ENCODE assay signal across 20 cellular contexts in genomic region chr16:7487896-7488295, GRCh38.
DNase-seq lines count a peak whose midpoint lies in the region; ATAC-seq and TF ChIP-seq lines count a peak whose summit lies in the region.
"Had no signal": no experiment of that assay in that cellular context is flagged by ENCODE, and none has a peak within 500 bp of the region (broad histone marks: within the 10 kb centered on the region; RNA-seq: fewer than 3 reads in every experiment).

No MANE protein-coding gene starts in this region.

- 35 to 37% methylated on average over 9 of the region's 9 CpGs for WGBS in GM23248 (ENCODE audit: low coverage in 1 of 2, low lambda C conversion rate in 2 of 2, missing lambda C conversion rate in 2 of 2), 2 experiments

- no peaks in the 10 kb centered on the region for H3K9me2 ChIP-seq in neural cell (ENCODE audit: insufficient read depth, low read length)
- no peaks in the 10 kb centered on the region for H3K9me2 ChIP-seq in GM23248 (ENCODE audit: insufficient read depth)

- peaks cover 7% of the 10 kb centered on the region for H3F3A ChIP-seq in neural cell (ENCODE audit: insufficient read depth, low read length, poor library complexity, severe bottlenecking)
- H3F3A ChIP-seq in GM23248 (ENCODE audit: insufficient read depth), result no peaks in the 10 kb centered on the region

- H3K27me3 ChIP-seq in neural cell (ENCODE audit: insufficient read depth, low read depth, low read length), result no peaks in the 10 kb centered on the region
- no peaks in the 10 kb centered on the region for H3K27me3 ChIP-seq in GM23248 (replicated peaks; ENCODE audit: insufficient read depth)
- H3K27me3 ChIP-seq: BE2C; BLaER1 treated with 17β-estradiol and CSF1 and Interleukin-3, amounts not matched to agents 10 nM and 100 nM had no signal

- H3K36me3 ChIP-seq in neural cell (ENCODE audit: insufficient read depth, low read length), result no peaks in the 10 kb centered on the region
- no peaks in the 10 kb centered on the region for H3K36me3 ChIP-seq in GM23248 (ENCODE audit: low read depth)
- H3K36me3 ChIP-seq: BE2C; BLaER1 treated with 17β-estradiol and CSF1 and Interleukin-3, amounts not matched to agents 10 nM and 100 nM had no signal

- no peak for TF ChIP-seq EP300 in neural cell (conservative IDR thresholded peaks at IDR 0.05; ENCODE audit: poor library complexity, severe bottlenecking)

- no peaks in the 10 kb centered on the region for H3K9me3 ChIP-seq in neural cell (ENCODE audit: low read length)
- no peaks in the 10 kb centered on the region for H3K9me3 ChIP-seq in GM23248 (ENCODE audit: low read depth)
- H3K9me3 ChIP-seq: A549; BE2C; BLaER1 treated with 17β-estradiol and CSF1 and Interleukin-3, amounts not matched to agents 10 nM and 100 nM had no signal

- H2AFZ ChIP-seq in neural cell (ENCODE audit: low read depth, low read length) (no peak overlapping the region), GM23248 (no peak overlapping the region)

- H3K9ac ChIP-seq in neural cell (ENCODE audit: low read length) (peak overlapping the region; percentile 7), GM23248 (no peak overlapping the region)
- H3K9ac ChIP-seq: BLaER1 treated with 17β-estradiol and CSF1 and Interleukin-3, amounts not matched to agents 10 nM and 100 nM had no signal

- TF ChIP-seq CTCF in neural cell (IDR thresholded peaks at IDR 0.05; ENCODE audit: poor library complexity, severe bottlenecking), result no peak

- peak overlapping the region; percentile 13 for H3K27ac ChIP-seq in neural cell (ENCODE audit: low read length)
- H3K27ac ChIP-seq in GM23248, result no peak overlapping the region
- H3K27ac ChIP-seq: A549; BLaER1 treated with 17β-estradiol and CSF1 and Interleukin-3, amounts not matched to agents 10 nM and 100 nM had no signal

- no peak for ATAC-seq in HG02885 (IDR thresholded peaks at IDR 0.05; ENCODE audit: poor library complexity, unreplicated experiment)
- ATAC-seq: A549 had no signal

- in situ Hi-C loops in GM23248 (cut with MboI), result no loop called here

- DNase-seq in NCI-H748 (lab: John Stamatoyannopoulos, UW; ENCODE audit: unreplicated experiment) (peak; percentile 3), NCI-H748 treated with DMSO at 0.1 percent for 48 hours (lab: John Stamatoyannopoulos, UW) (no peak), NCI-H82 treated with DMSO at 0.1 percent for 48 hours (lab: John Stamatoyannopoulos, UW; ENCODE audit: unreplicated experiment) (peak; percentile 59), COR-L47 (lab: John Stamatoyannopoulos, UW) (no peak), GM23248 (no peak)
- DNase-seq: 8988T; ACHN; AML-193; BE2C; Calu3; CD4-positive, alpha-beta T cell; CD8-positive, alpha-beta memory T cell; DMS 273 treated with DMSO at 0.1 percent for 48 hours; DND-41; H7; HCEC 1CT had no signal

- H3K4me3 ChIP-seq in neural cell (ENCODE audit: low read length), result peak overlapping the region; percentile 28
- H3K4me3 ChIP-seq in GM23248, result no peak overlapping the region
- H3K4me3 ChIP-seq: A549; BLaER1 treated with 17β-estradiol and CSF1 and Interleukin-3, amounts not matched to agents 10 nM and 100 nM had no signal

- no peak for TF ChIP-seq RAD21 in neural cell (conservative IDR thresholded peaks at IDR 0.05)

- H3K79me2 ChIP-seq in neural cell (replicated peaks; ENCODE audit: insufficient read depth, low read length), result no peaks in the 10 kb centered on the region
- no peaks in the 10 kb centered on the region for H3K79me2 ChIP-seq in GM23248 (ENCODE audit: insufficient read depth)

- H3K4me1 ChIP-seq in GM23248 (ENCODE audit: insufficient read depth), result no peaks in the 10 kb centered on the region
- H3K4me1 ChIP-seq: A549; BE2C; BLaER1 treated with 17β-estradiol and CSF1 and Interleukin-3, amounts not matched to agents 10 nM and 100 nM had no signal

- H3K4me2 ChIP-seq in neural cell (ENCODE audit: low read length) (no peak overlapping the region), GM23248 (ENCODE audit: unreplicated experiment) (no peak overlapping the region)
- H3K4me2 ChIP-seq: A549; BLaER1 treated with 17β-estradiol and CSF1 and Interleukin-3, amounts not matched to agents 10 nM and 100 nM had no signal

- H4K20me1 ChIP-seq in neural cell (ENCODE audit: insufficient read depth) (no peaks in the 10 kb centered on the region), GM23248 (ENCODE audit: insufficient read depth) (no peaks in the 10 kb centered on the region)
- H4K20me1 ChIP-seq: BLaER1 treated with 17β-estradiol and CSF1 and Interleukin-3, amounts not matched to agents 10 nM and 100 nM had no signal

TF ChIP-seq in neural cell, 6 proteins besides CTCF, POLR2A, EP300 and RAD21:
- TF ChIP-seq POLR2AphosphoS5 (IDR thresholded peaks at IDR 0.05) (no peak), REST (IDR thresholded peaks at IDR 0.05; ENCODE audit: borderline replicate concordance) (no peak), EZH2 (IDR thresholded peaks at IDR 0.05; ENCODE audit: borderline replicate concordance, insufficient read depth, low read length, poor library complexity, severe bottlenecking) (no peak), TAF1 (IDR thresholded peaks at IDR 0.05; ENCODE audit: low read depth) (no peak), SMC3 (conservative IDR thresholded peaks at IDR 0.05; ENCODE audit: poor library complexity) (no peak)

Comparison
In these comparisons a context has a peak if more than half of its experiments do, and no peak if none do; other contexts are left out.
1. DNase-seq: peak in NCI-H748 (single experiment) and NCI-H82 treated with DMSO at 0.1 percent for 48 hours (single experiment); none in NCI-H748 treated with DMSO at 0.1 percent for 48 hours (single experiment), COR-L47 (single experiment) and GM23248 (single experiment).